In the genomic region with DNA sequence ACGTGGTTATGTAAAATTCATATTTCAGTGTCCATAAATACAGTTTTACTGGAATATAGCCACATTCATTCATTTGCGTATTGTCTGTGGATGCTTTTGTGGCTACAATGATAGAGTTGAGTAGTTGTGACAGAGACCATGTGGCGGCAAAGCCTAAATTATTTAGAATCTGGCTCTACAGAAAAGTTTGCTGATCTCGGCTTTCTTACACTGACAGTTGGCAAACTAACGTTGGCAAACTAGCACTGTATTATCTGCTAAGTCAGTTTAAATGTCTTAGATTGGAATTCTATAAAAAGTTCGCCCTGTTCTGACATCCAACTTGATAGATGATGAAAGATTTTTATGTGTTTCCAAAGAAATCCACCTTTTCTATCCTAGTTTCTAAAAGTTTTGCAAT, we compare ENCODE assay signal across 1 cellular context.
TF ChIP-seq lines count a peak whose summit lies in the region.

No MANE protein-coding gene starts in this region.

TF ChIP-seq in K562, 482 proteins besides CTCF, POLR2A, EP300 and RAD21:
- TF ChIP-seq GABPA (tag; conservative IDR thresholded peaks at IDR 0.05; ENCODE audit: low read depth): no peak
- TF ChIP-seq MEF2D (tag; conservative IDR thresholded peaks at IDR 0.05; ENCODE audit: low read depth): no peak
- no peak for TF ChIP-seq ZBTB49 (CRISPR knock-in tag; IDR thresholded peaks at IDR 0.05; ENCODE audit: borderline replicate concordance)
- peak; percentile 42; the same call in 1 of the 2 replicates for TF ChIP-seq MAFK (IDR thresholded peaks at IDR 0.05; ENCODE audit: low read length)
- no peak for TF ChIP-seq ZBTB7A (IDR thresholded peaks at IDR 0.05; ENCODE audit: borderline replicate concordance, control insufficient read depth, low read depth, low read length)
- no peak for TF ChIP-seq ARID1B (IDR thresholded peaks at IDR 0.05)
- TF ChIP-seq KLF16 (IDR thresholded peaks at IDR 0.05): no peak
- no peak for TF ChIP-seq MTA3 (IDR thresholded peaks at IDR 0.05; ENCODE audit: borderline replicate concordance)
- TF ChIP-seq SRSF7 (optimal IDR thresholded peaks at IDR 0.05; ENCODE audit: low read depth, low read length): no peak
- peak; percentile 61 for TF ChIP-seq ZNF316 (IDR thresholded peaks at IDR 0.05)
- TF ChIP-seq KLF6 (CRISPR knock-in tag; IDR thresholded peaks at IDR 0.05; ENCODE audit: borderline replicate concordance): no peak
- no peak for TF ChIP-seq ZFP36 (IDR thresholded peaks at IDR 0.05; ENCODE audit: low read depth, low read length, partially characterized antibody)
- no peak for TF ChIP-seq U2AF2 (optimal IDR thresholded peaks at IDR 0.05; ENCODE audit: low read depth, low read length)
- TF ChIP-seq, protein P1, sequence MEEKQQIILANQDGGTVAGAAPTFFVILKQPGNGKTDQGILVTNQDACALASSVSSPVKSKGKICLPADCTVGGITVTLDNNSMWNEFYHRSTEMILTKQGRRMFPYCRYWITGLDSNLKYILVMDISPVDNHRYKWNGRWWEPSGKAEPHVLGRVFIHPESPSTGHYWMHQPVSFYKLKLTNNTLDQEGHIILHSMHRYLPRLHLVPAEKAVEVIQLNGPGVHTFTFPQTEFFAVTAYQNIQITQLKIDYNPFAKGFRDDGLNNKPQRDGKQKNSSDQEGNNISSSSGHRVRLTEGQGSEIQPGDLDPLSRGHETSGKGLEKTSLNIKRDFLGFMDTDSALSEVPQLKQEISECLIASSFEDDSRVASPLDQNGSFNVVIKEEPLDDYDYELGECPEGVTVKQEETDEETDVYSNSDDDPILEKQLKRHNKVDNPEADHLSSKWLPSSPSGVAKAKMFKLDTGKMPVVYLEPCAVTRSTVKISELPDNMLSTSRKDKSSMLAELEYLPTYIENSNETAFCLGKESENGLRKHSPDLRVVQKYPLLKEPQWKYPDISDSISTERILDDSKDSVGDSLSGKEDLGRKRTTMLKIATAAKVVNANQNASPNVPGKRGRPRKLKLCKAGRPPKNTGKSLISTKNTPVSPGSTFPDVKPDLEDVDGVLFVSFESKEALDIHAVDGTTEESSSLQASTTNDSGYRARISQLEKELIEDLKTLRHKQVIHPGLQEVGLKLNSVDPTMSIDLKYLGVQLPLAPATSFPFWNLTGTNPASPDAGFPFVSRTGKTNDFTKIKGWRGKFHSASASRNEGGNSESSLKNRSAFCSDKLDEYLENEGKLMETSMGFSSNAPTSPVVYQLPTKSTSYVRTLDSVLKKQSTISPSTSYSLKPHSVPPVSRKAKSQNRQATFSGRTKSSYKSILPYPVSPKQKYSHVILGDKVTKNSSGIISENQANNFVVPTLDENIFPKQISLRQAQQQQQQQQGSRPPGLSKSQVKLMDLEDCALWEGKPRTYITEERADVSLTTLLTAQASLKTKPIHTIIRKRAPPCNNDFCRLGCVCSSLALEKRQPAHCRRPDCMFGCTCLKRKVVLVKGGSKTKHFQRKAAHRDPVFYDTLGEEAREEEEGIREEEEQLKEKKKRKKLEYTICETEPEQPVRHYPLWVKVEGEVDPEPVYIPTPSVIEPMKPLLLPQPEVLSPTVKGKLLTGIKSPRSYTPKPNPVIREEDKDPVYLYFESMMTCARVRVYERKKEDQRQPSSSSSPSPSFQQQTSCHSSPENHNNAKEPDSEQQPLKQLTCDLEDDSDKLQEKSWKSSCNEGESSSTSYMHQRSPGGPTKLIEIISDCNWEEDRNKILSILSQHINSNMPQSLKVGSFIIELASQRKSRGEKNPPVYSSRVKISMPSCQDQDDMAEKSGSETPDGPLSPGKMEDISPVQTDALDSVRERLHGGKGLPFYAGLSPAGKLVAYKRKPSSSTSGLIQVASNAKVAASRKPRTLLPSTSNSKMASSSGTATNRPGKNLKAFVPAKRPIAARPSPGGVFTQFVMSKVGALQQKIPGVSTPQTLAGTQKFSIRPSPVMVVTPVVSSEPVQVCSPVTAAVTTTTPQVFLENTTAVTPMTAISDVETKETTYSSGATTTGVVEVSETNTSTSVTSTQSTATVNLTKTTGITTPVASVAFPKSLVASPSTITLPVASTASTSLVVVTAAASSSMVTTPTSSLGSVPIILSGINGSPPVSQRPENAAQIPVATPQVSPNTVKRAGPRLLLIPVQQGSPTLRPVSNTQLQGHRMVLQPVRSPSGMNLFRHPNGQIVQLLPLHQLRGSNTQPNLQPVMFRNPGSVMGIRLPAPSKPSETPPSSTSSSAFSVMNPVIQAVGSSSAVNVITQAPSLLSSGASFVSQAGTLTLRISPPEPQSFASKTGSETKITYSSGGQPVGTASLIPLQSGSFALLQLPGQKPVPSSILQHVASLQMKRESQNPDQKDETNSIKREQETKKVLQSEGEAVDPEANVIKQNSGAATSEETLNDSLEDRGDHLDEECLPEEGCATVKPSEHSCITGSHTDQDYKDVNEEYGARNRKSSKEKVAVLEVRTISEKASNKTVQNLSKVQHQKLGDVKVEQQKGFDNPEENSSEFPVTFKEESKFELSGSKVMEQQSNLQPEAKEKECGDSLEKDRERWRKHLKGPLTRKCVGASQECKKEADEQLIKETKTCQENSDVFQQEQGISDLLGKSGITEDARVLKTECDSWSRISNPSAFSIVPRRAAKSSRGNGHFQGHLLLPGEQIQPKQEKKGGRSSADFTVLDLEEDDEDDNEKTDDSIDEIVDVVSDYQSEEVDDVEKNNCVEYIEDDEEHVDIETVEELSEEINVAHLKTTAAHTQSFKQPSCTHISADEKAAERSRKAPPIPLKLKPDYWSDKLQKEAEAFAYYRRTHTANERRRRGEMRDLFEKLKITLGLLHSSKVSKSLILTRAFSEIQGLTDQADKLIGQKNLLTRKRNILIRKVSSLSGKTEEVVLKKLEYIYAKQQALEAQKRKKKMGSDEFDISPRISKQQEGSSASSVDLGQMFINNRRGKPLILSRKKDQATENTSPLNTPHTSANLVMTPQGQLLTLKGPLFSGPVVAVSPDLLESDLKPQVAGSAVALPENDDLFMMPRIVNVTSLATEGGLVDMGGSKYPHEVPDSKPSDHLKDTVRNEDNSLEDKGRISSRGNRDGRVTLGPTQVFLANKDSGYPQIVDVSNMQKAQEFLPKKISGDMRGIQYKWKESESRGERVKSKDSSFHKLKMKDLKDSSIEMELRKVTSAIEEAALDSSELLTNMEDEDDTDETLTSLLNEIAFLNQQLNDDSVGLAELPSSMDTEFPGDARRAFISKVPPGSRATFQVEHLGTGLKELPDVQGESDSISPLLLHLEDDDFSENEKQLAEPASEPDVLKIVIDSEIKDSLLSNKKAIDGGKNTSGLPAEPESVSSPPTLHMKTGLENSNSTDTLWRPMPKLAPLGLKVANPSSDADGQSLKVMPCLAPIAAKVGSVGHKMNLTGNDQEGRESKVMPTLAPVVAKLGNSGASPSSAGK (IDR thresholded peaks at IDR 0.05): no peak
- no peak for TF ChIP-seq ZNF589 (CRISPR knock-in tag; IDR thresholded peaks at IDR 0.05; ENCODE audit: low read depth)
- no peak for TF ChIP-seq TSC22D4 (tag; IDR thresholded peaks at IDR 0.05)
- no peak for TF ChIP-seq RBM17 (IDR thresholded peaks at IDR 0.05; ENCODE audit: borderline replicate concordance, low read depth, low read length)
- no peak for TF ChIP-seq ZNF609 (CRISPR knock-in tag; IDR thresholded peaks at IDR 0.05; ENCODE audit: borderline replicate concordance)
- TF ChIP-seq KDM2B (CRISPR knock-in tag; IDR thresholded peaks at IDR 0.05): no peak
- TF ChIP-seq ZBTB5 (IDR thresholded peaks at IDR 0.05): no peak
- peak; percentile 32 for TF ChIP-seq C11orf30 (IDR thresholded peaks at IDR 0.05; ENCODE audit: low read depth)
- TF ChIP-seq BCLAF1 (IDR thresholded peaks at IDR 0.05; ENCODE audit: borderline replicate concordance in 1 of 2, control insufficient read depth in 1 of 2, low read depth in 2 of 2, low read length in 1 of 2): no peak
- TF ChIP-seq POLR3G (IDR thresholded peaks at IDR 0.05; ENCODE audit: extremely low read depth, insufficient read length, insufficient replicate concordance): no peak
